Comparison of ENCODE assay signal across 8 cellular contexts in the genomic region with DNA sequence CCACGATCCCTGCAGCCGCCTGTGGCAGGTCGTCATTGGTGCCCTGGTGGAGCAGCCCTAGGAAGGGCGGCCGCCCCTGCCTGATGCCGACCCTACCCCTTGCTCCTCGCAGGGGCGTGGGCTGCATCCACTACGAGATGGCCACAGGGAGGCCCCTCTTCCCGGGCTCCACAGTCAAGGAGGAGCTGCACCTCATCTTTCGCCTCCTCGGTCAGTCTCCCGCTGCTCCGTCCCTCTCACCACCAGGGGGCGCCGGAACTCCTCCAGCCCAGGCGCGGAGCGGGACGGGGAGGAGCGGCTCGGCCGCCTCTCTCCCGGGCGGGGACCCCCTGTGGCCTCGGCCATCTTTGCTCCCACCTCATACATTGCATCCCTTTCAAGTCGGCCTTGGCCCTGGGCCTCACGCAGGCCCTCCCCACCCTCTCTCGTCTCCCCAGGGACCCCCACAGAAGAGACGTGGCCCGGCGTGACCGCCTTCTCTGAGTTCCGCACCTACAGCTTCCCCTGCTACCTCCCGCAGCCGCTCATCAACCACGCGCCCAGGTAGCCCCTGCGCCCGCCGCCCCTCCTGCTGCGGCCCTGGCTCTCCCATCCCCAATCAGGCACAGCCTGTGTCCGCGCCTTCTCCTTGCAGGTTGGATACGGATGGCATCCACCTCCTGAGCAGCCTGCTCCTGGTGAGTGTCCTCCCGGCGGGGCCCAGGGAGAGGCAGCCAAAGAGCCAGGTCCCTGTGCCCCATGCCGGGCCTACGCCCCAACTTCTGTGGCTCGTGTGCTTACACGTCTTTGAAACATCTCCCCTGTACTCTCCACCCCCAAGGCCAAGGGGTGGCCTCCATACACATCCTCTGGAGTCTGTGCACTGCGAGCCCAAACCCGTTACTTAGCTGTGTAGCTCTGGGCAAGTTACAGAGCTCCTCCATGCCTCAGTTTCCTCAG. TPM values are rescaled to one million over a fixed set of nuclear protein-coding genes. Genes with fewer than 3 reads are reported as not detected.
DNase-seq lines count a peak whose midpoint lies in the region; ATAC-seq lines count a peak whose summit lies in the region.

No MANE protein-coding gene starts in this region.

- no peak overlapping the region for H4K91ac ChIP-seq in neuronal stem cell (ENCODE audit: low read depth, low read length, poor library complexity)

- H2BK12ac ChIP-seq in neuronal stem cell (ENCODE audit: low read length), result no peak overlapping the region

- peak overlapping the region; percentile 37 for H3K4me3 Mint-ChIP-seq in activated T-helper 2 cell treated with anti-CD3 and anti-CD28 coated beads, Interferon-gamma antibody, Interleukin-2, Interleukin-4, amounts not matched to agents 10 μg/mL and 5 μg/mL and 100 μg/mL, durations not matched to agents 14 hours and 24 hours and 36 hours (ENCODE audit: low read depth)

- no peaks in the 10 kb centered on the region for H3K36me3 Mint-ChIP-seq in activated T-helper 2 cell treated with anti-CD3 and anti-CD28 coated beads, Interferon-gamma antibody, Interleukin-2, Interleukin-4, amounts not matched to agents 10 μg/mL and 5 μg/mL and 100 μg/mL, durations not matched to agents 14 hours and 24 hours and 36 hours (ENCODE audit: low read depth)

- peak overlapping the region; percentile 97 for H2AFZ ChIP-seq in neuronal stem cell (ENCODE audit: low read length)

- peak overlapping the region in 1 of 2 donors; percentile 25 for H3K4me3 ChIP-seq in neuronal stem cell (ENCODE audit: low read length in 2 of 2)

- H2BK5ac ChIP-seq in neuronal stem cell (ENCODE audit: low read length), result peak overlapping the region; percentile 66

- no peak for ATAC-seq in HG03565 (IDR thresholded peaks at IDR 0.05; ENCODE audit: unreplicated experiment)

- peak overlapping the region; percentile 83 for H3K9ac ChIP-seq in neuronal stem cell (ENCODE audit: low read depth, low read length, poor library complexity)

- H3K79me1 ChIP-seq in neuronal stem cell (ENCODE audit: low read depth, low read length), result peaks cover 2% of the 10 kb centered on the region

- H3K27ac ChIP-seq in neuronal stem cell (replicated peaks; ENCODE audit: low read length), result no peak overlapping the region

- H3K4ac ChIP-seq in neuronal stem cell (ENCODE audit: low read length), result no peak overlapping the region

- H3K36me3 ChIP-seq in neuronal stem cell (replicated peaks in 1 of 2; ENCODE audit: control insufficient read depth in 2 of 2, insufficient read depth in 2 of 2, low read length in 2 of 2), result peaks cover 0 to 8% of the 10 kb centered on the region in 2 donors

- DNase-seq in GM03348 (ENCODE audit: low spot score) (peak; percentile 93), HT1080 (ENCODE audit: low read depth) (peak; percentile 71), RKO (ENCODE audit: low spot score) (peak; percentile 47), fibroblast of the conjunctiva (ENCODE audit: low read depth) (peak; percentile 30), neuronal stem cell (ENCODE audit: low spot score) (peak; percentile 84), stromal cell of bone marrow (ENCODE audit: low read depth) (peak; percentile 40)
- DNase-seq in activated T-helper 2 cell treated with anti-CD3 and anti-CD28 coated beads, Interferon-gamma antibody, Interleukin-2, Interleukin-4, amounts not matched to agents 10 μg/mL and 5 μg/mL and 100 μg/mL, durations not matched to agents 14 hours and 24 hours and 36 hours (ENCODE audit: low spot score), result peak; percentile 70

- H2BK120ac ChIP-seq in neuronal stem cell (ENCODE audit: low read depth, low read length), result peak overlapping the region; percentile 5

- H3K14ac ChIP-seq in neuronal stem cell (ENCODE audit: low read length), result peak overlapping the region; percentile 67

- intact Hi-C loops in activated T-helper 2 cell treated with anti-CD3 and anti-CD28 coated beads, Interferon-gamma antibody, Interleukin-2, Interleukin-4, amounts not matched to agents 10 μg/mL and 5 μg/mL and 100 μg/mL, durations not matched to agents 14 hours and 24 hours and 36 hours (cut with micrococcal nuclease), result loop anchor here (1.0 to 5.0 kb wide), 3 partner anchors 63 to 128 kb away; a partner anchor contains a TSS

- no peak overlapping the region for H3K27ac Mint-ChIP-seq in activated T-helper 2 cell treated with anti-CD3 and anti-CD28 coated beads, Interferon-gamma antibody, Interleukin-2, Interleukin-4, amounts not matched to agents 10 μg/mL and 5 μg/mL and 100 μg/mL, durations not matched to agents 14 hours and 24 hours and 36 hours

- peaks cover 3% of the 10 kb centered on the region for H3K4me1 Mint-ChIP-seq in activated T-helper 2 cell treated with anti-CD3 and anti-CD28 coated beads, Interferon-gamma antibody, Interleukin-2, Interleukin-4, amounts not matched to agents 10 μg/mL and 5 μg/mL and 100 μg/mL, durations not matched to agents 14 hours and 24 hours and 36 hours (ENCODE audit: low read depth)

- H3K9me3 ChIP-seq in neuronal stem cell (replicated peaks in 1 of 2; ENCODE audit: control insufficient read depth in 2 of 2, insufficient read depth in 1 of 2, low read depth in 1 of 2, low read length in 2 of 2), result no peaks in the 10 kb centered on the region

- H3K23ac ChIP-seq in neuronal stem cell (ENCODE audit: low read depth, low read length, poor library complexity), result peak overlapping the region; percentile 92

- peak overlapping the region; percentile 89 for H3K18ac ChIP-seq in neuronal stem cell (ENCODE audit: low read length)

- peak overlapping the region; percentile 98 for H4K8ac ChIP-seq in neuronal stem cell (ENCODE audit: low read depth, low read length)

- H2BK15ac ChIP-seq in neuronal stem cell (ENCODE audit: low read length), result peak overlapping the region; percentile 1

- H3K9me3 Mint-ChIP-seq in activated T-helper 2 cell treated with anti-CD3 and anti-CD28 coated beads, Interferon-gamma antibody, Interleukin-2, Interleukin-4, amounts not matched to agents 10 μg/mL and 5 μg/mL and 100 μg/mL, durations not matched to agents 14 hours and 24 hours and 36 hours, result no peaks in the 10 kb centered on the region

- H3K27me3 ChIP-seq in neuronal stem cell (ENCODE audit: control insufficient read depth in 3 of 3, insufficient read depth in 3 of 3, low read depth in 1 of 3, low read length in 3 of 3), result peaks cover 0 to 42% (median 0%) of the 10 kb centered on the region in 3 experiments

- H3K4me1 ChIP-seq in neuronal stem cell (ENCODE audit: control insufficient read depth in 2 of 2, insufficient read depth in 1 of 2, low read depth in 1 of 2, low read length in 2 of 2), result peaks cover 2 to 14% of the 10 kb centered on the region in 2 donors

- peak overlapping the region; percentile 15 for H2AK5ac ChIP-seq in neuronal stem cell (ENCODE audit: low read depth, low read length)

- H3K27me3 Mint-ChIP-seq in activated T-helper 2 cell treated with anti-CD3 and anti-CD28 coated beads, Interferon-gamma antibody, Interleukin-2, Interleukin-4, amounts not matched to agents 10 μg/mL and 5 μg/mL and 100 μg/mL, durations not matched to agents 14 hours and 24 hours and 36 hours (ENCODE audit: low read depth), result peaks cover 11% of the 10 kb centered on the region

- no CpG with 5 or more reads among the region's 53 CpGs for WGBS in neuronal stem cell (ENCODE audit: extremely low coverage in 2 of 2, insufficient read length in 2 of 2, insufficient replicate concordance in 1 of 2), 2 donors

- peak overlapping the region; percentile 43 for H3K4me2 ChIP-seq in neuronal stem cell (ENCODE audit: insufficient read depth, low read length, poor library complexity, severe bottlenecking)

RNA-seq across cellular contexts. Expression of a gene that starts 24.7 kb away (rescaled TPM):
- 0.87 and 1.7 TPM in 2 replicates for total RNA-seq in HT1080 (2014; rRNA removed; shearing (Covaris generic))
- polyA plus RNA-seq in HT1080 (2015; cell fraction: cytosol; rRNA removed), result 2.8 and 2.9 TPM in 2 replicates
- polyA plus RNA-seq in HT1080 (2015; cell fraction: nucleus; rRNA removed), result 4.5 and 8.6 TPM in 2 replicates
- 0.37 and 0.68 TPM in 2 replicates for total RNA-seq in activated T-helper 2 cell treated with anti-CD3 and anti-CD28 coated beads, Interferon-gamma antibody, Interleukin-2, Interleukin-4, amounts not matched to agents 10 μg/mL and 5 μg/mL and 100 μg/mL, durations not matched to agents 14 hours and 24 hours and 36 hours
- 25.8 TPM for polyA plus RNA-seq in neuronal stem cell (2013, experiment 1 of 2)
- 25.5 TPM for polyA plus RNA-seq in neuronal stem cell (2013, experiment 2 of 2)

Comparison
In these comparisons a context has a peak if more than half of its experiments do, and no peak if none do; other contexts are left out.
1. DNase-seq: peak in every context shown above with its lines; median percentile 93 in GM03348; 84 in neuronal stem cell; 71 in HT1080; 70 in activated T-helper 2 cell treated with anti-CD3 and anti-CD28 coated beads, Interferon-gamma antibody, Interleukin-2, Interleukin-4, amounts not matched to agents 10 μg/mL and 5 μg/mL and 100 μg/mL, durations not matched to agents 14 hours and 24 hours and 36 hours; 47 in RKO; 40 in stromal cell of bone marrow; 30 in fibroblast of the conjunctiva.